ENCODE assay signal across 8 cellular contexts in genomic region chr5:59275537-59276276, GRCh38.
DNase-seq lines count a peak whose midpoint lies in the region; ATAC-seq, FAIRE-seq and TF ChIP-seq lines count a peak whose summit lies in the region.

No MANE protein-coding gene starts in this region.

- 1 to 7% methylated on average over 14 to 15 of the region's 15 CpGs for WGBS in esophagus squamous epithelium, 2 donors

- FAIRE-seq in RCC 7860 (lab: Jason Lieb, UNC) (no peak), urothelium cell line (lab: Jason Lieb, UNC) (no peak)

- H3K9ac ChIP-seq in mucosa of stomach (ENCODE audit: low read length), result peak overlapping the region; percentile 64

- peaks cover 0 to 25% (median 0%) of the 10 kb centered on the region in 3 donors for H3K4me1 ChIP-seq in esophagus squamous epithelium
- H3K4me1 ChIP-seq in mucosa of stomach (ENCODE audit: control insufficient read depth, insufficient read depth, low read length), result peaks cover 12% of the 10 kb centered on the region

- H3K36me3 ChIP-seq in esophagus squamous epithelium, result no peaks in the 10 kb centered on the region
- no peaks in the 10 kb centered on the region for H3K36me3 ChIP-seq in mucosa of stomach (ENCODE audit: control insufficient read depth, insufficient read depth, low read length)

- H3K27me3 ChIP-seq in esophagus squamous epithelium, result no peaks in the 10 kb centered on the region
- H3K27me3 ChIP-seq in mucosa of stomach (ENCODE audit: control insufficient read depth, insufficient read depth, low read length), result no peaks in the 10 kb centered on the region

- H3K27ac ChIP-seq in esophagus squamous epithelium, result peak overlapping the region; percentile 44 to 88 (median 84)

- ATAC-seq in HG03139 (IDR thresholded peaks at IDR 0.05; ENCODE audit: unreplicated experiment), result no peak
- ATAC-seq in HG03175 (IDR thresholded peaks at IDR 0.05; ENCODE audit: unreplicated experiment), result no peak

- TF ChIP-seq CTCF in esophagus squamous epithelium (IDR thresholded peaks at IDR 0.05), result no peak

- TF ChIP-seq POLR2A in esophagus squamous epithelium (IDR thresholded peaks at IDR 0.05), result no peak

- DNase-seq in ELF-1 (ENCODE audit: low read depth, low spot score) (peak; percentile 97), RCC 7860 (ENCODE audit: low spot score) (peak; percentile 5), esophagus squamous epithelium (lab: John Stamatoyannopoulos, UW) (no peak), urothelium cell line (ENCODE audit: low spot score) (peak; percentile 42), NCI-H2081 treated with DMSO at 0.1 percent for 48 hours (lab: John Stamatoyannopoulos, UW) (no peak)

- H3K9me3 ChIP-seq in esophagus squamous epithelium (no peaks in the 10 kb centered on the region), mucosa of stomach (ENCODE audit: control insufficient read depth, low read length) (no peaks in the 10 kb centered on the region)

- intact Hi-C loops in esophagus squamous epithelium (cut with DNase I), result no loop called here

- H3K4me3 ChIP-seq in esophagus squamous epithelium, result peak overlapping the region; percentile 28 to 69 (median 49)
- H3K4me3 ChIP-seq in mucosa of stomach (ENCODE audit: low read length), result peak overlapping the region; percentile 26

Comparison
In these comparisons a context has a peak if more than half of its experiments do, and no peak if none do; other contexts are left out.
1. DNase-seq: peak in ELF-1 (single experiment), RCC 7860 (single experiment) and urothelium cell line (single experiment); none in esophagus squamous epithelium (single experiment) and NCI-H2081 treated with DMSO at 0.1 percent for 48 hours (single experiment).